ENCODE assay signal across 21 cellular contexts in genomic region chr18:50647237-50647636, GRCh38.
DNase-seq lines count a peak whose midpoint lies in the region; ATAC-seq and TF ChIP-seq lines count a peak whose summit lies in the region.
"Had no signal": no experiment of that assay in that cellular context is flagged by ENCODE, and none has a peak within 500 bp of the region (broad histone marks: within the 10 kb centered on the region; RNA-seq: fewer than 3 reads in every experiment).

No MANE protein-coding gene starts in this region.

- H3K4me3 ChIP-seq in neural progenitor cell (no peak overlapping the region), sigmoid colon (no peak overlapping the region)
- H3K4me3 ChIP-seq: A549; BLaER1 treated with 17β-estradiol and CSF1 and Interleukin-3, amounts not matched to agents 10 nM and 100 nM; HAP-1 had no signal

- H3F3A ChIP-seq in neural progenitor cell (ENCODE audit: low read depth), result peaks cover 15% of the 10 kb centered on the region

- peaks cover 27% of the 10 kb centered on the region for H3K4me1 ChIP-seq in neural progenitor cell
- H3K4me1 ChIP-seq in sigmoid colon, result peaks cover 0 to 61% (median 43%) of the 10 kb centered on the region in 4 donors
- H3K4me1 ChIP-seq: A549, BE2C, HAP-1 had no signal

- H3K36me3 ChIP-seq in neural progenitor cell (no peaks in the 10 kb centered on the region), sigmoid colon (no peaks in the 10 kb centered on the region)
- H3K36me3 ChIP-seq: BE2C; BLaER1 treated with 17β-estradiol and CSF1 and Interleukin-3, amounts not matched to agents 10 nM and 100 nM; HAP-1 had no signal

- peak overlapping the region; percentile 17 for H3K4me2 ChIP-seq in neural progenitor cell
- H3K4me2 ChIP-seq: A549; BLaER1 treated with 17β-estradiol and CSF1 and Interleukin-3, amounts not matched to agents 10 nM and 100 nM had no signal

- no peak overlapping the region for H3K27ac Mint-ChIP-seq in neural progenitor cell
- H3K27ac Mint-ChIP-seq: CD14-positive monocyte; CD4-positive, alpha-beta T cell; CD8-positive, alpha-beta memory T cell; HFFc6 had no signal

- H3K27me3 ChIP-seq in neural progenitor cell, result no peaks in the 10 kb centered on the region
- H3K27me3 ChIP-seq in sigmoid colon, result no peaks in the 10 kb centered on the region
- H3K27me3 ChIP-seq: BE2C; BLaER1 treated with 17β-estradiol and CSF1 and Interleukin-3, amounts not matched to agents 10 nM and 100 nM had no signal

- no peaks in the 10 kb centered on the region for H3K36me3 Mint-ChIP-seq in neural progenitor cell
- H3K36me3 Mint-ChIP-seq: CD14-positive monocyte; CD8-positive, alpha-beta memory T cell had no signal

- H3K27ac ChIP-seq in neural progenitor cell (no peak overlapping the region), sigmoid colon (peak overlapping the region in 3 of 4 donors; percentile 85 to 94 (median 87))
- H3K27ac ChIP-seq: A549; BLaER1 treated with 17β-estradiol and CSF1 and Interleukin-3, amounts not matched to agents 10 nM and 100 nM had no signal

- peak; percentile 24 for DNase-seq in mucosa of gallbladder (ENCODE audit: low spot score)
- no peak for DNase-seq in neural progenitor cell (ENCODE audit: low spot score)
- no peak for DNase-seq in sigmoid colon
- DNase-seq in omental fat pad (ENCODE audit: low spot score), result no peak
- no peak for DNase-seq in HUDEP-2 (lab: John Stamatoyannopoulos, UW; ENCODE audit: unreplicated experiment in 76 of 76)
- no peak for DNase-seq in effector CD8-positive, alpha-beta T cell (lab: John Stamatoyannopoulos, UW)
- DNase-seq: 8988T; ACHN; AML-193; BE2C; Calu3; CD4-positive, alpha-beta T cell; CD8-positive, alpha-beta memory T cell; DMS153; DND-41; GOT3; HFFc6 had no signal

- H3K79me2 ChIP-seq in neural progenitor cell (ENCODE audit: low read depth), result no peaks in the 10 kb centered on the region

- peaks cover 5% of the 10 kb centered on the region for H3K27me3 Mint-ChIP-seq in neural progenitor cell (ENCODE audit: insufficient read depth, low read depth)

- TF ChIP-seq EP300 in sigmoid colon (IDR thresholded peaks at IDR 0.05), result peak in 3 of 4 donors; percentile 31 to 75 (median 57)

- TF ChIP-seq CTCF in neural progenitor cell (IDR thresholded peaks at IDR 0.05) (no peak), sigmoid colon (IDR thresholded peaks at IDR 0.05) (no peak), omental fat pad (IDR thresholded peaks at IDR 0.05) (no peak)

- peaks cover 27% of the 10 kb centered on the region for H3K4me1 Mint-ChIP-seq in neural progenitor cell
- H3K4me1 Mint-ChIP-seq: CD14-positive monocyte; CD8-positive, alpha-beta memory T cell had no signal

- 79 to 86% methylated on average over 7 of the region's 7 CpGs for WGBS in sigmoid colon, 2 donors

- H2AFZ ChIP-seq in neural progenitor cell (replicated peaks), result no peak overlapping the region

- no peak for TF ChIP-seq POLR2A in sigmoid colon (IDR thresholded peaks at IDR 0.05)

- intact Hi-C loops in sigmoid colon (cut with DNase I), result no loop called here

- no peaks in the 10 kb centered on the region for H4K20me1 ChIP-seq in neural progenitor cell (ENCODE audit: low read depth)
- H4K20me1 ChIP-seq: BLaER1 treated with 17β-estradiol and CSF1 and Interleukin-3, amounts not matched to agents 10 nM and 100 nM had no signal

- no peak overlapping the region for H3K4me3 Mint-ChIP-seq in neural progenitor cell
- H3K4me3 Mint-ChIP-seq: CD14-positive monocyte; CD4-positive, alpha-beta T cell; CD8-positive, alpha-beta memory T cell; HFFc6 had no signal

- no peak overlapping the region for H3K9ac ChIP-seq in neural progenitor cell
- H3K9ac ChIP-seq: BLaER1 treated with 17β-estradiol and CSF1 and Interleukin-3, amounts not matched to agents 10 nM and 100 nM had no signal

- no peaks in the 10 kb centered on the region for H3K9me3 Mint-ChIP-seq in neural progenitor cell
- H3K9me3 Mint-ChIP-seq: CD4-positive, alpha-beta T cell had no signal

- H3K9me3 ChIP-seq in neural progenitor cell (ENCODE audit: low read depth) (no peaks in the 10 kb centered on the region), sigmoid colon (no peaks in the 10 kb centered on the region)
- H3K9me3 ChIP-seq: A549, BE2C, HAP-1 had no signal

- ATAC-seq in omental fat pad (ENCODE audit: low FRiP score), result no peak
- ATAC-seq: A549 had no signal
